In the genomic region with DNA sequence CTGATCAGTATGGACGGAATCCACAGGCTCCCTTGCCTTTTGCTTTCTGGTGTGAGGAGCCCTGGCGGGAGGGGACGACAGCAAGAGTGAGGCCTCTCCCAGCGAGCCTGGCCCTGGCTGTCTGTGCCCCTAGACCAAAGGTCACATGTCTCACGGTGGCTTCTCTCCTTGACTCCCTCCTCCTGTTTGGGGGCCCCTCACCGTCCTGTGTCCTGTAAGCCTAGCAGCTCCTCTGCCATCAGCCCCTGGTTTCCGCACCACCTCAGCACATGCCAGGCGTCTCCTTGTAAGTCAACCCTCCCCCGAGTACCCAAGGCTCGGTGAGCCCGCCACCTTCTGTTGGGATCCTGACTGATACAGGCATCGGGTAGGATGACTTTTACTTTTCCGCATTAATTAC, we compare ENCODE assay signal across 1 cellular context.
TF ChIP-seq lines count a peak whose summit lies in the region.

No MANE protein-coding gene starts in this region.

TF ChIP-seq in HepG2, 621 proteins besides CTCF, POLR2A, EP300 and RAD21 (continued from another document):
- TF ChIP-seq, protein P1, sequence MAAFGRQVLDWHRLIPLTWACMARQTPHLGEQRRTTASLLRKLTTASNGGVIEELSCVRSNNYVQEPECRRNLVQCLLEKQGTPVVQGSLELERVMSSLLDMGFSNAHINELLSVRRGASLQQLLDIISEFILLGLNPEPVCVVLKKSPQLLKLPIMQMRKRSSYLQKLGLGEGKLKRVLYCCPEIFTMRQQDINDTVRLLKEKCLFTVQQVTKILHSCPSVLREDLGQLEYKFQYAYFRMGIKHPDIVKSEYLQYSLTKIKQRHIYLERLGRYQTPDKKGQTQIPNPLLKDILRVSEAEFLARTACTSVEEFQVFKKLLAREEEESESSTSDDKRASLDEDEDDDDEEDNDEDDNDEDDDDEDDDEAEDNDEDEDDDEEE (CRISPR knock-in tag; IDR thresholded peaks at IDR 0.05) = no peak
- TF ChIP-seq MEF2D (CRISPR knock-in tag; IDR thresholded peaks at IDR 0.05) = no peak
